ENCODE assay signal across 10 cellular contexts in the genomic region with DNA sequence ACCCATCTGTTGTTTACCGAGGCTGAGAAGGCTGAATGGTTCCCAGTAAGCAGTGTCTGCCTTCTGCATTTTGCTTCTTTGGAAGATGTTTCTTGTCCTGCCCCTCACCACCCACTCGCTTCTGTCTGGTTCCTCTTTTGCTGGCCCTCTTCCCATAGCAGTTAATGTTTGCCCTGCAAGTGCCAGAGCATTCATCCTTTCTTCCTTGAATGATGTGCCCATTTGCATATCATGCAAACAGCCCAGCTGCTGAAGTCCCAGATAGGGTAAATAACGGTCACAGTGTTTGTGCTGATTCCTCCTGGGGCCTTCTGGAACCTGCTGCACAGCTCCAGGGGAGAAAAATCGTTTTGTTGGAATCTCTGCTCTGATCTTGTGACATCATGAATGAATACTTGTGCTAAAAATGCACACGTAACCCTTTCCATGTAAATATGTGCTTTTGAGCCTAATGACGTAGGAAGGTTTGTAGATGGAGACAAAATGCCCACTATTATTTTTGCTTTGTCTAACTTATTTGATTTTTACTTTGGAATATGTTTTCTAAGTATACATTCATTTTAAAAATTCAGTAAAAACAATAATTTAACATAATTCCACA.
A peak's percentile ranks its signal among the peaks of the same experiment; 100 is the strongest.
DNase-seq lines count a peak whose midpoint lies in the region; ATAC-seq, FAIRE-seq and TF ChIP-seq lines count a peak whose summit lies in the region.
"Had no signal": no experiment of that assay in that cellular context is flagged by ENCODE, and none has a peak within 500 bp of the region (broad histone marks: within the 10 kb centered on the region; RNA-seq: fewer than 3 reads in every experiment).

No MANE protein-coding gene starts in this region.

- DNase-seq in Caki2 (ENCODE audit: low read depth) (peak; percentile 78), NCI-H2171 (lab: John Stamatoyannopoulos, UW) (peak; percentile 49), glutamatergic neuron (no peak), HFFc6 (no peak), D721Med (ENCODE audit: insufficient read length, low spot score) (no peak), T-helper 2 cell (no peak), urothelium cell line (ENCODE audit: low spot score) (no peak)
- DNase-seq: sigmoid colon had no signal

- H3K4me1 Mint-ChIP-seq in glutamatergic neuron (ENCODE audit: low read depth, unreplicated experiment) (peaks cover 6% of the 10 kb centered on the region), HFFc6 (ENCODE audit: low read depth) (no peaks in the 10 kb centered on the region)

- H3K36me3 Mint-ChIP-seq in glutamatergic neuron (ENCODE audit: unreplicated experiment) (no peaks in the 10 kb centered on the region), HFFc6 (ENCODE audit: low read depth) (no peaks in the 10 kb centered on the region)
- H3K36me3 Mint-ChIP-seq: activated naive CD8-positive, alpha-beta T cell had no signal

- H3K27me3 Mint-ChIP-seq in glutamatergic neuron (ENCODE audit: unreplicated experiment), result no peaks in the 10 kb centered on the region
- no peaks in the 10 kb centered on the region for H3K27me3 Mint-ChIP-seq in HFFc6 (ENCODE audit: insufficient read depth)
- H3K27me3 Mint-ChIP-seq: activated naive CD8-positive, alpha-beta T cell had no signal

- in situ Hi-C loops in Caki2 (cut with HindIII; ENCODE audit: low pct_unique_long_range_greater_than_20kb, low sequenced_read_pairs), result no loop called here

- peak; percentile 60 for ATAC-seq in GM21825 (IDR thresholded peaks at IDR 0.05; ENCODE audit: unreplicated experiment)

- TF ChIP-seq CTCF in glutamatergic neuron (IDR thresholded peaks at IDR 0.05; ENCODE audit: partially characterized antibody, unreplicated experiment), result no peak
- TF ChIP-seq CTCF in HFFc6 (IDR thresholded peaks at IDR 0.05), result no peak
- TF ChIP-seq CTCF in D721Med (IDR thresholded peaks at IDR 0.05; ENCODE audit: insufficient read depth, missing control alignments), result no peak

- FAIRE-seq in D721Med (lab: Jason Lieb, UNC), result no peak
- FAIRE-seq in urothelium cell line (lab: Jason Lieb, UNC), result no peak

- peak overlapping the region; percentile 72 for H3K27ac Mint-ChIP-seq in glutamatergic neuron (ENCODE audit: unreplicated experiment)
- no peak overlapping the region for H3K27ac Mint-ChIP-seq in HFFc6
- H3K27ac Mint-ChIP-seq: activated naive CD8-positive, alpha-beta T cell had no signal

- peak overlapping the region; percentile 69 for H3K4me3 Mint-ChIP-seq in glutamatergic neuron (ENCODE audit: unreplicated experiment)
- no peak overlapping the region for H3K4me3 Mint-ChIP-seq in HFFc6
- H3K4me3 Mint-ChIP-seq: activated naive CD8-positive, alpha-beta T cell had no signal

- peaks cover 2% of the 10 kb centered on the region for H3K9me3 Mint-ChIP-seq in glutamatergic neuron (ENCODE audit: unreplicated experiment)
- peaks cover 62% of the 10 kb centered on the region for H3K9me3 Mint-ChIP-seq in HFFc6

Comparison
In these comparisons a context has a peak if more than half of its experiments do, and no peak if none do; other contexts are left out.
1. DNase-seq: peak in Caki2 (single experiment) and NCI-H2171 (single experiment); none in glutamatergic neuron (single experiment), HFFc6 (single experiment), D721Med (single experiment), T-helper 2 cell (0 of 5) and urothelium cell line (single experiment).